ENCODE assay signal across 18 cellular contexts in genomic region chr20:46207783-46208182, GRCh38.
"Had no signal": no experiment of that assay in that cellular context is flagged by ENCODE, and none has a peak within 500 bp of the region (broad histone marks: within the 10 kb centered on the region; RNA-seq: fewer than 3 reads in every experiment).

No MANE protein-coding gene starts in this region.

- H3K4me3 Mint-ChIP-seq: activated B cell treated with CpG ODN at 0.5 μM for 24 hours; activated CD4-positive, alpha-beta memory T cell treated with anti-CD3 and anti-CD28 coated beads, Interleukin-2, amount 10 ng/mL, durations not matched to agents 7 days and 5 days; activated CD8-positive, alpha-beta memory T cell treated with anti-CD3 and anti-CD28 coated beads, Interleukin-2, amount 10 ng/mL, durations not matched to agents 7 days and 5 days; activated naive CD8-positive, alpha-beta T cell treated with anti-CD3 and anti-CD28 coated beads, Interleukin-2, amount 10 ng/mL, durations not matched to agents 7 days and 5 days; activated T-helper 17 cell treated with anti-CD3 and anti-CD28 coated beads, Interleukin-2, amount 50 U/mL, for 72 hours; central memory CD8-positive, alpha-beta T cell; memory B cell; T-helper 2 cell treated with Interferon-gamma antibody and Interleukin-4, amounts not matched to agents 5 μg/mL and 100 μg/mL, for 36 hours had no signal

- DNase-seq: activated B cell treated with CpG ODN at 0.5 μM for 24 hours; activated CD4-positive, alpha-beta memory T cell treated with anti-CD3 and anti-CD28 coated beads, Interleukin-2, amount 10 ng/mL, durations not matched to agents 7 days and 5 days; activated CD4-positive, alpha-beta T cell treated with anti-CD3 and anti-CD28 coated beads for 4 hours; activated CD8-positive, alpha-beta memory T cell treated with anti-CD3 and anti-CD28 coated beads, Interleukin-2, amount 10 ng/mL, durations not matched to agents 7 days and 5 days; activated naive CD4-positive, alpha-beta T cell; activated naive CD8-positive, alpha-beta T cell treated with anti-CD3 and anti-CD28 coated beads, Interleukin-2, amount 10 ng/mL, durations not matched to agents 7 days and 5 days; brain microvascular endothelial cell; colonic mucosa; head of caudate nucleus; kidney; stimulated activated CD4-positive, alpha-beta T cell treated with anti-CD3 and anti-CD28 coated beads, Interleukin-4, amount 100 ng/mL, for 1 hour; stomach; trophoblast cell had no signal

- H3K36me3 Mint-ChIP-seq: activated CD8-positive, alpha-beta memory T cell treated with anti-CD3 and anti-CD28 coated beads, Interleukin-2, amount 10 ng/mL, durations not matched to agents 7 days and 5 days; activated naive CD8-positive, alpha-beta T cell treated with anti-CD3 and anti-CD28 coated beads, Interleukin-2, amount 10 ng/mL, durations not matched to agents 7 days and 5 days; memory B cell had no signal

- H3K36me3 ChIP-seq: brain microvascular endothelial cell, colonic mucosa, stomach had no signal

- H3K4me1 ChIP-seq: colonic mucosa had no signal

- H3K9me3 ChIP-seq: colonic mucosa, stomach had no signal

- H3K27ac Mint-ChIP-seq: activated B cell treated with CpG ODN at 0.5 μM for 24 hours; activated CD4-positive, alpha-beta memory T cell treated with anti-CD3 and anti-CD28 coated beads, Interleukin-2, amount 10 ng/mL, durations not matched to agents 7 days and 5 days; activated CD8-positive, alpha-beta memory T cell treated with anti-CD3 and anti-CD28 coated beads, Interleukin-2, amount 10 ng/mL, durations not matched to agents 7 days and 5 days; activated naive CD8-positive, alpha-beta T cell treated with anti-CD3 and anti-CD28 coated beads, Interleukin-2, amount 10 ng/mL, durations not matched to agents 7 days and 5 days; activated T-helper 17 cell treated with anti-CD3 and anti-CD28 coated beads, Interleukin-2, amount 50 U/mL, for 72 hours; memory B cell; T-helper 2 cell treated with Interferon-gamma antibody and Interleukin-4, amounts not matched to agents 5 μg/mL and 100 μg/mL, for 36 hours had no signal

- H3K4me3 ChIP-seq: colonic mucosa, smooth muscle cell, stomach had no signal

- H3K9me3 Mint-ChIP-seq: activated B cell treated with CpG ODN at 0.5 μM for 24 hours; activated CD4-positive, alpha-beta memory T cell treated with anti-CD3 and anti-CD28 coated beads, Interleukin-2, amount 10 ng/mL, durations not matched to agents 7 days and 5 days; activated naive CD8-positive, alpha-beta T cell treated with anti-CD3 and anti-CD28 coated beads, Interleukin-2, amount 10 ng/mL, durations not matched to agents 7 days and 5 days; activated T-helper 17 cell treated with anti-CD3 and anti-CD28 coated beads, Interleukin-2, amount 50 U/mL, for 72 hours; central memory CD8-positive, alpha-beta T cell; memory B cell; T-helper 2 cell treated with Interferon-gamma antibody and Interleukin-4, amounts not matched to agents 5 μg/mL and 100 μg/mL, for 36 hours had no signal

- H3K27ac ChIP-seq: brain microvascular endothelial cell, colonic mucosa, stomach had no signal
